ENCODE assay signal across 22 cellular contexts in the genomic region with DNA sequence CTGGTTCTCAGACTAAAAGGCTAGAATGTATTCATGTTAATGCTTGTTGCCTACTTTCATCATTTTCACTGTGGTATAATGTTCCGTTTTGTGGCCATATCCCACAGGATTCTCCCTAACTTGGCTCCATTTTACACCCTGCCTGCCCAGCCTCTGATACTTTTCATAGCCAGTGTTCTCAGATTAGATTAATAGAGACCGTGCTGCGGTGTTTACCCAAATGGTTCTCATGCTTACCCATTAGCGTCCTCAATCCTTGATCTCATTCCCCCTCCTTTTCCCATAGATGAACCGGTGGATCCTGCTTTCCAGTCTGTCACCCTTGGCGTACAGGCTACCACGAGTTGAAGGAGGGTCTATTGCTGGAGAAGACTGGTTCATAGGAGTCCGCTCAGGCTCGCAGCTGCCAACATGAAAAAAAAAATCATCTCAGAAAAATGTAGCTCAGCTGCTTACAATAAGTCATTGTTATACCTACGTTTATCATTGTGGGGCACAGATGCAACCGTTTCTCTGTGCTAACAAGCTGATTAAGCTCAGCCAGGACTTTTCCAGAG.
DNase-seq lines count a peak whose midpoint lies in the region; ATAC-seq and TF ChIP-seq lines count a peak whose summit lies in the region.
"Had no signal": no experiment of that assay in that cellular context is flagged by ENCODE, and none has a peak within 500 bp of the region (broad histone marks: within the 10 kb centered on the region; RNA-seq: fewer than 3 reads in every experiment).

No MANE protein-coding gene starts in this region.

- peak overlapping the region; percentile 90 for H2BK12ac ChIP-seq in trophoblast cell (ENCODE audit: low read length)

- no peak for ATAC-seq in foreskin keratinocyte
- ATAC-seq in right cardiac atrium: no peak

- in situ Hi-C loops in GM23248 (cut with MboI): no loop called here

- no peak overlapping the region for H4K12ac ChIP-seq in trophoblast cell (ENCODE audit: low read depth, low read length)

- H3K14ac ChIP-seq in trophoblast cell (ENCODE audit: low read length): peak overlapping the region; percentile 89

- no peak overlapping the region for H3K18ac ChIP-seq in trophoblast cell (ENCODE audit: low read length)

- H4K20me1 ChIP-seq in GM23248 (ENCODE audit: insufficient read depth): no peaks in the 10 kb centered on the region
- H4K20me1 ChIP-seq in smooth muscle cell (ENCODE audit: low read depth): no peaks in the 10 kb centered on the region

- H3K79me1 ChIP-seq in trophoblast cell (ENCODE audit: low read length): peaks cover 21% of the 10 kb centered on the region

- H3K36me3 ChIP-seq in GM23248 (ENCODE audit: low read depth) (no peaks in the 10 kb centered on the region), SJCRH30 (no peaks in the 10 kb centered on the region), trophoblast cell (ENCODE audit: control insufficient read depth in 1 of 2, insufficient read depth in 2 of 2, low read length in 2 of 2) (no peaks in the 10 kb centered on the region), H7 (replicated peaks; ENCODE audit: control insufficient read depth, insufficient read depth, low read length) (no peaks in the 10 kb centered on the region), smooth muscle cell (ENCODE audit: low read depth) (no peaks in the 10 kb centered on the region)

- H3K9me3 ChIP-seq in GM23248 (ENCODE audit: low read depth): no peaks in the 10 kb centered on the region
- 0 out of 2 replicates have a peak, but pooled peaks cover 8% of the 10 kb centered on the region for H3K9me3 ChIP-seq in SJCRH30 (replicated peaks)
- no peaks in the 10 kb centered on the region for H3K9me3 ChIP-seq in trophoblast cell (ENCODE audit: insufficient read depth, low read depth, low read length)
- no peaks in the 10 kb centered on the region for H3K9me3 ChIP-seq in right cardiac atrium (ENCODE audit: control insufficient read depth, low read length)
- H3K9me3 ChIP-seq in smooth muscle cell (replicated peaks; ENCODE audit: low read depth): no peaks in the 10 kb centered on the region

- H3K27ac ChIP-seq in GM23248 (no peak overlapping the region), SJCRH30 (no peak overlapping the region), foreskin keratinocyte (no peak overlapping the region), trophoblast cell (ENCODE audit: low read depth, low read length) (peak overlapping the region; percentile 78), right cardiac atrium (ENCODE audit: low read length) (no peak overlapping the region), smooth muscle cell (ENCODE audit: low read depth) (no peak overlapping the region)
- H3K27ac ChIP-seq: HL-60 had no signal

- no peaks in the 10 kb centered on the region for H3K4me1 ChIP-seq in GM23248 (ENCODE audit: insufficient read depth)
- peaks cover 16% of the 10 kb centered on the region for H3K4me1 ChIP-seq in SJCRH30
- no peaks in the 10 kb centered on the region for H3K4me1 ChIP-seq in foreskin keratinocyte
- peaks cover 3 to 9% of the 10 kb centered on the region in 2 experiments for H3K4me1 ChIP-seq in trophoblast cell (ENCODE audit: control insufficient read depth in 1 of 2, insufficient read depth in 2 of 2, low read length in 2 of 2)
- H3K4me1 ChIP-seq in right cardiac atrium (ENCODE audit: control insufficient read depth, insufficient read depth, low read length): no peaks in the 10 kb centered on the region
- H3K4me1 ChIP-seq in smooth muscle cell (ENCODE audit: low read depth): no peaks in the 10 kb centered on the region

- H3K23ac ChIP-seq in trophoblast cell (ENCODE audit: low read length): no peak overlapping the region

- H3K9me2 ChIP-seq in GM23248 (ENCODE audit: insufficient read depth): no peaks in the 10 kb centered on the region

- peak; percentile 13 for DNase-seq in GM23248
- peak; percentile 11 to 56 for DNase-seq in SJCRH30
- peak; percentile 6 to 13 for DNase-seq in foreskin keratinocyte
- peak in 1 of 2 donors; percentile 4 for DNase-seq in trophoblast cell
- no peak for DNase-seq in H7
- no peak for DNase-seq in right cardiac atrium
- DNase-seq in smooth muscle cell (lab: John Stamatoyannopoulos, UW; ENCODE audit: unreplicated experiment): no peak
- no peak for DNase-seq in cerebellar cortex (ENCODE audit: low spot score)
- DNase-seq: 8988T, ACHN, Calu3, DMS79 treated with DMSO at 0.1 percent for 48 hours, GF-D8, MV-4-11, NCI-H1105, NCI-H146, NCI-H2029, NCI-H2227 treated with DMSO at 0.1 percent for 48 hours, NCI-H526 treated with DMSO at 0.1 percent for 48 hours, Right ventricle myocardium superior, RPMI8226 had no signal

- no peak overlapping the region for H3K4me2 ChIP-seq in GM23248 (ENCODE audit: unreplicated experiment)
- H3K4me2 ChIP-seq in trophoblast cell (ENCODE audit: low read length): no peak overlapping the region
- no peak overlapping the region for H3K4me2 ChIP-seq in smooth muscle cell

- TF ChIP-seq CTCF in foreskin keratinocyte (conservative IDR thresholded peaks at IDR 0.05): no peak
- TF ChIP-seq CTCF in smooth muscle cell (IDR thresholded peaks at IDR 0.05; ENCODE audit: borderline replicate concordance, insufficient read depth, poor library complexity, severe bottlenecking): no peak

- H2BK5ac ChIP-seq in trophoblast cell (ENCODE audit: low read depth, low read length, poor library complexity): peak overlapping the region; percentile 83

- H4K91ac ChIP-seq in trophoblast cell (ENCODE audit: low read depth, low read length): peak overlapping the region; percentile 91

- H2AK5ac ChIP-seq in trophoblast cell (ENCODE audit: low read length): peak overlapping the region; percentile 77

- no peaks in the 10 kb centered on the region for H3F3A ChIP-seq in GM23248 (ENCODE audit: insufficient read depth)
- no peaks in the 10 kb centered on the region for H3F3A ChIP-seq in smooth muscle cell (ENCODE audit: low read depth)

- intact Hi-C loops in right cardiac atrium (cut with DNase I): no loop called here

- H3K27me3 ChIP-seq in GM23248 (replicated peaks; ENCODE audit: insufficient read depth): no peaks in the 10 kb centered on the region
- H3K27me3 ChIP-seq in SJCRH30: 0 out of 2 replicates have a peak, but pooled peaks cover 2% of the 10 kb centered on the region
- peaks cover 20% of the 10 kb centered on the region for H3K27me3 ChIP-seq in foreskin keratinocyte
- H3K27me3 ChIP-seq in trophoblast cell (ENCODE audit: insufficient read depth, low read length): no peaks in the 10 kb centered on the region
- no peaks in the 10 kb centered on the region for H3K27me3 ChIP-seq in H7 (ENCODE audit: control insufficient read depth, insufficient read depth, low read length)
- H3K27me3 ChIP-seq in right cardiac atrium (ENCODE audit: control insufficient read depth, insufficient read depth): no peaks in the 10 kb centered on the region
- no peaks in the 10 kb centered on the region for H3K27me3 ChIP-seq in smooth muscle cell (ENCODE audit: low read depth)

- H3K79me2 ChIP-seq in GM23248 (ENCODE audit: insufficient read depth) (no peaks in the 10 kb centered on the region), trophoblast cell (ENCODE audit: control insufficient read depth, insufficient read depth, low read length, poor library complexity) (no peaks in the 10 kb centered on the region), smooth muscle cell (ENCODE audit: low read depth) (no peaks in the 10 kb centered on the region)

- H4K8ac ChIP-seq in trophoblast cell (ENCODE audit: low read depth, low read length): peak overlapping the region; percentile 49

- H3K4me3 ChIP-seq in GM23248: no peak overlapping the region
- no peak overlapping the region for H3K4me3 ChIP-seq in SJCRH30
- no peak overlapping the region for H3K4me3 ChIP-seq in trophoblast cell (ENCODE audit: low read depth, low read length)
- no peak overlapping the region for H3K4me3 ChIP-seq in H7 (ENCODE audit: insufficient read depth, low read depth, low read length)
- no peak overlapping the region for H3K4me3 ChIP-seq in right cardiac atrium (ENCODE audit: low read length)
- H3K4me3 ChIP-seq in smooth muscle cell: no peak overlapping the region

- H3K9ac ChIP-seq in GM23248: no peak overlapping the region
- H3K9ac ChIP-seq in trophoblast cell (ENCODE audit: low read length): no peak overlapping the region
- no peak overlapping the region for H3K9ac ChIP-seq in smooth muscle cell (ENCODE audit: low read depth)

- H2AFZ ChIP-seq in GM23248 (no peak overlapping the region), trophoblast cell (ENCODE audit: insufficient read depth, low read length, poor library complexity) (no peak overlapping the region), smooth muscle cell (ENCODE audit: low read depth) (no peak overlapping the region)

- WGBS in GM23248 (ENCODE audit: low coverage in 1 of 2, low lambda C conversion rate in 2 of 2, missing lambda C conversion rate in 2 of 2), 2 experiments: 41 to 46% methylated on average over 11 of the region's 11 CpGs
- no CpG with 5 or more reads among the region's 11 CpGs for WGBS in trophoblast cell (ENCODE audit: extremely low coverage, insufficient coverage, insufficient read length)
- WGBS in right cardiac atrium: 59% methylated on average over 11 of the region's 11 CpGs
- WGBS in smooth muscle cell (ENCODE audit: low lambda C conversion rate): 79% methylated on average over 11 of the region's 11 CpGs

- H3K4ac ChIP-seq in trophoblast cell (ENCODE audit: low read depth, low read length): peak overlapping the region; percentile 23

- H2BK120ac ChIP-seq in trophoblast cell (ENCODE audit: insufficient read depth, low read length, poor library complexity): peak overlapping the region; percentile 78

Comparison
In these comparisons a context has a peak if more than half of its experiments do, and no peak if none do; other contexts are left out.
1. DNase-seq: peak in GM23248 (single experiment), SJCRH30 (2 of 2) and foreskin keratinocyte (2 of 2); none in H7 (single experiment), right cardiac atrium (0 of 3), smooth muscle cell (single experiment) and cerebellar cortex (single experiment).